ENCODE assay signal across 12 cellular contexts in genomic region chr7:80106498-80107113, GRCh38. TPM values are rescaled to one million over a fixed set of nuclear protein-coding genes. Genes with fewer than 3 reads are reported as not detected.
A peak's percentile ranks its signal among the peaks of the same experiment; 100 is the strongest.
DNase-seq lines count a peak whose midpoint lies in the region; ATAC-seq lines count a peak whose summit lies in the region.
"Had no signal": no experiment of that assay in that cellular context is flagged by ENCODE, and none has a peak within 500 bp of the region (broad histone marks: within the 10 kb centered on the region; RNA-seq: fewer than 3 reads in every experiment).

No MANE protein-coding gene starts in this region.

- no peaks in the 10 kb centered on the region for H3K36me3 Mint-ChIP-seq in activated naive CD4-positive, alpha-beta T cell treated with anti-CD3 and anti-CD28 coated beads, Interleukin-2, amount 50 U/mL, for 24 hours
- H3K36me3 Mint-ChIP-seq in activated naive CD4-positive, alpha-beta T cell treated with anti-CD3 and anti-CD28 coated beads for 36 hours (ENCODE audit: low read depth) = no peaks in the 10 kb centered on the region

- CTCF ChIA-PET in activated naive CD4-positive, alpha-beta T cell treated with anti-CD3 and anti-CD28 coated beads for 36 hours (lab: Charles Lee) = no interaction called here

- peak; percentile 60 for ATAC-seq in HG03521 (IDR thresholded peaks at IDR 0.05; ENCODE audit: unreplicated experiment)
- no peak for ATAC-seq in HG03045 (IDR thresholded peaks at IDR 0.05; ENCODE audit: unreplicated experiment)

- H3K9me3 Mint-ChIP-seq in activated naive CD4-positive, alpha-beta T cell treated with anti-CD3 and anti-CD28 coated beads, Interleukin-2, amount 50 U/mL, for 24 hours = no peaks in the 10 kb centered on the region
- H3K9me3 Mint-ChIP-seq in activated naive CD4-positive, alpha-beta T cell treated with anti-CD3 and anti-CD28 coated beads for 36 hours = no peaks in the 10 kb centered on the region

- H3K27ac ChIP-seq in subcutaneous abdominal adipose tissue (ENCODE audit: low read depth, low read length) = peak overlapping the region; percentile 49
- H3K27ac ChIP-seq: thyroid gland had no signal

- peak overlapping the region; percentile 43 for H3K4me3 Mint-ChIP-seq in activated naive CD4-positive, alpha-beta T cell treated with anti-CD3 and anti-CD28 coated beads, Interleukin-2, amount 50 U/mL, for 24 hours
- H3K4me3 Mint-ChIP-seq in activated naive CD4-positive, alpha-beta T cell treated with anti-CD3 and anti-CD28 coated beads for 36 hours = no peak overlapping the region

- no peak overlapping the region for H3K4me3 ChIP-seq in subcutaneous abdominal adipose tissue (ENCODE audit: low read depth in 1 of 5, low read length in 5 of 5)
- H3K4me3 ChIP-seq: thyroid gland had no signal

- intact Hi-C loops in activated naive CD4-positive, alpha-beta T cell treated with anti-CD3 and anti-CD28 coated beads for 36 hours (cut with micrococcal nuclease) = no loop called here

- H3K4me1 ChIP-seq in subcutaneous abdominal adipose tissue (ENCODE audit: control insufficient read depth in 5 of 5, insufficient read depth in 5 of 5, low read length in 5 of 5) = peaks cover 0 to 20% (median 7%) of the 10 kb centered on the region in 5 donors

- no peak overlapping the region for H3K9ac ChIP-seq in subcutaneous abdominal adipose tissue (ENCODE audit: low read length in 5 of 5)

- no peak for DNase-seq in activated naive CD4-positive, alpha-beta T cell treated with anti-CD3 and anti-CD28 coated beads for 36 hours
- DNase-seq in dermis blood vessel endothelial cell (peak; percentile 66), SIG-M5 (lab: John Stamatoyannopoulos, UW) (no peak), EL (no peak)
- DNase-seq: Karpas-422; NCI-H510A; stimulated activated CD4-positive, alpha-beta T cell treated with anti-CD3 and anti-CD28 coated beads, Interleukin-4, amount 100 ng/mL, for 4 hours; thyroid gland had no signal

- no peaks in the 10 kb centered on the region for H3K27me3 ChIP-seq in subcutaneous abdominal adipose tissue (ENCODE audit: control insufficient read depth in 5 of 5, insufficient read depth in 4 of 5, low read length in 5 of 5)
- H3K27me3 ChIP-seq: thyroid gland had no signal

- no peaks in the 10 kb centered on the region for H3K36me3 ChIP-seq in subcutaneous abdominal adipose tissue (ENCODE audit: control insufficient read depth in 5 of 5, insufficient read depth in 5 of 5, low read length in 5 of 5)
- H3K36me3 ChIP-seq: thyroid gland had no signal

- H3K9me3 ChIP-seq in subcutaneous abdominal adipose tissue (ENCODE audit: control insufficient read depth in 5 of 5, low read length in 5 of 5) = no peaks in the 10 kb centered on the region
- H3K9me3 ChIP-seq: thyroid gland had no signal

- no peaks in the 10 kb centered on the region for H3K27me3 Mint-ChIP-seq in activated naive CD4-positive, alpha-beta T cell treated with anti-CD3 and anti-CD28 coated beads, Interleukin-2, amount 50 U/mL, for 24 hours
- H3K27me3 Mint-ChIP-seq in activated naive CD4-positive, alpha-beta T cell treated with anti-CD3 and anti-CD28 coated beads for 36 hours (ENCODE audit: low read depth) = no peaks in the 10 kb centered on the region

- H3K4me1 Mint-ChIP-seq in activated naive CD4-positive, alpha-beta T cell treated with anti-CD3 and anti-CD28 coated beads, Interleukin-2, amount 50 U/mL, for 24 hours = peaks cover 19% of the 10 kb centered on the region
- peaks cover 22% of the 10 kb centered on the region for H3K4me1 Mint-ChIP-seq in activated naive CD4-positive, alpha-beta T cell treated with anti-CD3 and anti-CD28 coated beads for 36 hours (ENCODE audit: low read depth)

- peak overlapping the region; percentile 31 for H3K27ac Mint-ChIP-seq in activated naive CD4-positive, alpha-beta T cell treated with anti-CD3 and anti-CD28 coated beads, Interleukin-2, amount 50 U/mL, for 24 hours
- no peak overlapping the region for H3K27ac Mint-ChIP-seq in activated naive CD4-positive, alpha-beta T cell treated with anti-CD3 and anti-CD28 coated beads for 36 hours

RNA-seq across cellular contexts. Expression of gene GNAI1, which starts 28.0 kb away (rescaled TPM):
- total RNA-seq in activated naive CD4-positive, alpha-beta T cell treated with anti-CD3 and anti-CD28 coated beads for 36 hours = 1 to 10 TPM; 2.3 to 2.4 TPM
- 28.8 and 36.2 TPM in 2 replicates for total RNA-seq in dermis blood vessel endothelial cell
